Comparison of ENCODE assay signal across 8 cellular contexts in the genomic region with DNA sequence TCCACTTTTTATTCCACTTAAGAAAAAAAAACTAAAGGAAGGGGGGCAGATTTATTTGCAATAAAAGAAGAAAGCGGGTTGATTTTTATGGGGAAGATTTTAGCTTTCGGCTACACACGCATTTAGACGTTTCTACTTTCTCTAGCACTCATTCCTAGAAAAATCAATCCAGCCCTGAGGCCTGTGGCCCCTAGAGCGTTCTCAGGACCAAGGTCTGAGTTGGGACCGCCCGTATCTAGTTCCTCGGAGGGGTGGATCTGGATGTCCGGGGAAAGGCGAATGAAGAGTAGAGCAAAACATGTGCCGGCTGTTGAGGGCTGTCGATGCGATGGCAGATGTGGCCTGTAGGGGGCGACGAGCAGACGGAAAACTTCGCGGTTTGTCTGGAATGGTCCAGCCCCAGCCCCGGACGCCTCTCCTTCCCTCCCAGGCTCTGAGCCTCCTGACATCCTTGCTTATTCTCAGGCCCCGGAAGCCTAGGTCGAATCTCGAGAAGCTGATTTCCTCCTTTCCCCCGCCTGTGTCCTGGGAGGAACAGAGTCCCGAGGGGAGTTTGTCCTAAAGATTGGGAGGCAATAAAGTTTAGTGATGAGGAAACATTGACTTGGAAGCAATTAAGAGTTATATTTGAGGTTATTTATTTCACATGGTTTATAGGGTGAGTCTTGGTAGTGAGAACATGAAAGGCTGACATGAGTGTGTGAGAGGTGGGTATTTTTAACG. TPM values are rescaled to one million over a fixed set of nuclear protein-coding genes. Genes with fewer than 3 reads are reported as not detected.
A peak's percentile ranks its signal among the peaks of the same experiment; 100 is the strongest.
DNase-seq lines count a peak whose midpoint lies in the region; ATAC-seq and TF ChIP-seq lines count a peak whose summit lies in the region.

No MANE protein-coding gene starts in this region.

- no peak overlapping the region for H2AFZ ChIP-seq in GM23338

- H3F3A ChIP-seq in GM23338 (replicated peaks; ENCODE audit: low read depth): peaks cover 7% of the 10 kb centered on the region; the same call in 1 of the 2 replicates

- peaks cover 4% of the 10 kb centered on the region; the same call in 1 of the 3 replicates for H3K9me3 Mint-ChIP-seq in GM23338
- H3K9me3 Mint-ChIP-seq in activated CD8-positive, alpha-beta T cell treated with anti-CD3 and anti-CD28 coated beads for 36 hours: peaks cover 7% of the 10 kb centered on the region
- no peaks in the 10 kb centered on the region for H3K9me3 Mint-ChIP-seq in osteocyte (ENCODE audit: unreplicated experiment)

- peak overlapping the region; percentile 61 for H3K4me3 ChIP-seq in GM23338

- intact Hi-C loops in activated CD8-positive, alpha-beta T cell treated with anti-CD3 and anti-CD28 coated beads for 36 hours (cut with micrococcal nuclease): loop anchor here (5.0 to 10.0 kb wide), 2 partner anchors 115 to 197 kb away; a partner anchor contains a TSS

- CTCF ChIA-PET in activated CD8-positive, alpha-beta T cell treated with anti-CD3 and anti-CD28 coated beads for 36 hours (lab: Charles Lee): interaction anchor here (0.8 to 5.2 kb wide), 13 partner anchors 8 to 211 kb away, joined by 3 to 39 read pairs (median 4); no protein-coding TSS in a partner anchor

- H4K20me1 ChIP-seq in GM23338 (replicated peaks; ENCODE audit: insufficient read depth): no peaks in the 10 kb centered on the region

- H3K36me3 Mint-ChIP-seq in GM23338 (ENCODE audit: low read depth) (peaks cover 16% of the 10 kb centered on the region), osteocyte (ENCODE audit: unreplicated experiment) (no peaks in the 10 kb centered on the region)
- peaks cover 13% of the 10 kb centered on the region for H3K36me3 Mint-ChIP-seq in activated CD8-positive, alpha-beta T cell treated with anti-CD3 and anti-CD28 coated beads for 36 hours (ENCODE audit: low read depth)

- H3K4me2 ChIP-seq in GM23338: peak overlapping the region; percentile 88

- peak; percentile 5 for DNase-seq in NK-92 treated with Interleukin-12 subunit alpha and Interleukin-12 subunit beta, amount 100 ng/mL, for 24 hours (lab: John Stamatoyannopoulos, UW)
- no peak for DNase-seq in NK-92 (lab: John Stamatoyannopoulos, UW; ENCODE audit: unreplicated experiment)
- peak; percentile 96 for DNase-seq in GM23338 (ENCODE audit: low spot score)
- peak; percentile 46 for DNase-seq in NCI-H2029 (lab: John Stamatoyannopoulos, UW)
- DNase-seq in activated CD8-positive, alpha-beta T cell treated with anti-CD3 and anti-CD28 coated beads for 36 hours: peak; percentile 71
- DNase-seq in foreskin keratinocyte: no peak
- DNase-seq in osteocyte (ENCODE audit: extremely low spot score, unreplicated experiment): peak; percentile 88
- DNase-seq in stimulated activated naive CD4-positive, alpha-beta T cell treated with Interleukin-2 at 50 U/mL for 16 hours (lab: John Stamatoyannopoulos, UW): no peak

- peaks cover 55% of the 10 kb centered on the region for H3K4me1 ChIP-seq in GM23338 (ENCODE audit: insufficient read depth)
- no peaks in the 10 kb centered on the region for H3K4me1 ChIP-seq in foreskin keratinocyte

- H3K27ac Mint-ChIP-seq in GM23338 (no peak overlapping the region), osteocyte (ENCODE audit: unreplicated experiment) (no peak overlapping the region)
- no peak overlapping the region for H3K27ac Mint-ChIP-seq in activated CD8-positive, alpha-beta T cell treated with anti-CD3 and anti-CD28 coated beads for 36 hours

- POLR2A ChIA-PET in activated CD8-positive, alpha-beta T cell treated with anti-CD3 and anti-CD28 coated beads for 36 hours (lab: Charles Lee): no interaction called here

- ATAC-seq in GM23338 (peak; percentile 50), foreskin keratinocyte (peak; percentile 75)
- ATAC-seq in activated CD8-positive, alpha-beta T cell treated with anti-CD3 and anti-CD28 coated beads for 36 hours: peak; percentile 72

- peaks cover 84% of the 10 kb centered on the region for H3K27me3 ChIP-seq in GM23338 (ENCODE audit: insufficient read depth)
- peaks cover 100% of the 10 kb centered on the region for H3K27me3 ChIP-seq in foreskin keratinocyte

- peak overlapping the region; percentile 96 for H3K4me3 Mint-ChIP-seq in GM23338
- no peak overlapping the region for H3K4me3 Mint-ChIP-seq in activated CD8-positive, alpha-beta T cell treated with anti-CD3 and anti-CD28 coated beads for 36 hours
- no peak overlapping the region for H3K4me3 Mint-ChIP-seq in osteocyte (ENCODE audit: unreplicated experiment)

- no peaks in the 10 kb centered on the region for H3K9me2 ChIP-seq in GM23338 (ENCODE audit: insufficient read depth)

- no peaks in the 10 kb centered on the region for H3K36me3 ChIP-seq in GM23338 (ENCODE audit: insufficient read depth)

- peaks cover 10% of the 10 kb centered on the region for H3K79me2 ChIP-seq in GM23338 (replicated peaks; ENCODE audit: insufficient read depth)

- H3K4me1 Mint-ChIP-seq in GM23338 (peaks cover 53% of the 10 kb centered on the region), osteocyte (ENCODE audit: unreplicated experiment) (peaks cover 14% of the 10 kb centered on the region)
- peaks cover 21% of the 10 kb centered on the region for H3K4me1 Mint-ChIP-seq in activated CD8-positive, alpha-beta T cell treated with anti-CD3 and anti-CD28 coated beads for 36 hours (ENCODE audit: low read depth)

- H3K27me3 Mint-ChIP-seq in GM23338 (ENCODE audit: insufficient read depth, low read depth, poor library complexity): peaks cover 66% of the 10 kb centered on the region
- peaks cover 62% of the 10 kb centered on the region for H3K27me3 Mint-ChIP-seq in activated CD8-positive, alpha-beta T cell treated with anti-CD3 and anti-CD28 coated beads for 36 hours
- H3K27me3 Mint-ChIP-seq in osteocyte (ENCODE audit: unreplicated experiment): peaks cover 75% of the 10 kb centered on the region

- peak; percentile 80 to 95 for TF ChIP-seq CTCF in GM23338 (conservative IDR thresholded peaks at IDR 0.05; ENCODE audit: low read depth in 2 of 2)
- TF ChIP-seq CTCF in activated CD8-positive, alpha-beta T cell treated with anti-CD3 and anti-CD28 coated beads for 36 hours (IDR thresholded peaks at IDR 0.05): peak; percentile 74
- TF ChIP-seq CTCF in foreskin keratinocyte (conservative IDR thresholded peaks at IDR 0.05): peak; percentile 72
- peak; percentile 82 for TF ChIP-seq CTCF in osteocyte (IDR thresholded peaks at IDR 0.05)

- H3K27ac ChIP-seq in GM23338 (ENCODE audit: low read depth) (no peak overlapping the region), foreskin keratinocyte (no peak overlapping the region)

TF ChIP-seq in GM23338, 12 proteins besides CTCF, POLR2A, EP300 and RAD21 (continues in another document):
- TF ChIP-seq CREB1 (CRISPR knock-in tag; IDR thresholded peaks at IDR 0.05; ENCODE audit: low read depth): peak; percentile 15; the same call in 1 of the 2 replicates

RNA-seq across cellular contexts. Expression of a gene that starts 5.2 kb away (rescaled TPM):
- 41.3 and 49.0 TPM in 2 replicates for total RNA-seq in GM23338 (2014; rRNA removed; shearing (Covaris generic))
- polyA plus RNA-seq in GM23338 (2016; fragmentation: Nextera tagmentation; extraction: Ambion mirVana): 13.8 and 14.3 TPM in 2 replicates
- total RNA-seq in activated CD8-positive, alpha-beta T cell treated with anti-CD3 and anti-CD28 coated beads for 36 hours: not detected
- total RNA-seq in foreskin keratinocyte: not detected in 2 replicates
- polyA plus RNA-seq in foreskin keratinocyte: not detected in 2 replicates
- not detected in 2 replicates for total RNA-seq in osteocyte

RNA-seq across cellular contexts. Expression of a gene that starts 39.8 kb away (rescaled TPM):
- total RNA-seq in GM23338 (2014; rRNA removed; shearing (Covaris generic)): 34.6 and 42.1 TPM in 2 replicates
- polyA plus RNA-seq in GM23338 (2016; fragmentation: Nextera tagmentation; extraction: Ambion mirVana): 19.7 and 24.1 TPM in 2 replicates
- 10 to 100 TPM; 15.1 to 17.7 TPM for total RNA-seq in activated CD8-positive, alpha-beta T cell treated with anti-CD3 and anti-CD28 coated beads for 36 hours
- 13.5 and 14.6 TPM in 2 replicates for total RNA-seq in foreskin keratinocyte
- polyA plus RNA-seq in foreskin keratinocyte: 7.3 and 9.2 TPM in 2 replicates
- total RNA-seq in osteocyte: 10.9 and 13.6 TPM in 2 replicates

Comparison
In these comparisons a context has a peak if more than half of its experiments do, and no peak if none do; other contexts are left out.
1. DNase-seq: peak in NK-92 treated with Interleukin-12 subunit alpha and Interleukin-12 subunit beta, amount 100 ng/mL, for 24 hours (single experiment), GM23338 (single experiment), NCI-H2029 (single experiment), activated CD8-positive, alpha-beta T cell treated with anti-CD3 and anti-CD28 coated beads for 36 hours (single experiment) and osteocyte (single experiment); none in NK-92 (single experiment), foreskin keratinocyte (0 of 2) and stimulated activated naive CD4-positive, alpha-beta T cell treated with Interleukin-2 at 50 U/mL for 16 hours (single experiment).
2. RNA of a gene that starts 5.2 kb away (total RNA-seq): 41.3 to 49.0 TPM in GM23338; not detected in activated CD8-positive, alpha-beta T cell treated with anti-CD3 and anti-CD28 coated beads for 36 hours, not detected in foreskin keratinocyte and not detected in osteocyte; every median in the first group is over 10 times any median in the second.
3. Peak in every context shown above with its lines, with median percentiles within 50 percentile points of each other: ATAC-seq and CTCF ChIP-seq.